In genomic region chr4:974668-975067, GRCh38 we compare ENCODE assay signal across 30 cellular contexts. TPM values are rescaled to one million over a fixed set of nuclear protein-coding genes. Genes with fewer than 3 reads are reported as not detected.
"Had no signal": no experiment of that assay in that cellular context is flagged by ENCODE, and none has a peak within 500 bp of the region (broad histone marks: within the 10 kb centered on the region; RNA-seq: fewer than 3 reads in every experiment).

No MANE protein-coding gene starts in this region.

- DNase-seq: cortex of kidney; dorsolateral prefrontal cortex; effector CD4-positive, alpha-beta T cell; endodermal cell; foreskin keratinocyte; hippocampal formation; mesenchymal stem cell; naive B cell; occipital lobe; posterior cingulate gyrus; psoas muscle; stimulated activated CD4-positive, alpha-beta T cell treated with anti-CD3 and anti-CD28 coated beads, Interleukin-12 subunit alpha, Interleukin-12 subunit beta, amount 100 ng/mL, for 4 hours; stimulated activated CD4-positive, alpha-beta T cell treated with anti-CD3 and anti-CD28 coated beads, Interleukin-1b, Interleukin-23, amount 100 ng/mL, for 48 hours; stimulated activated CD4-positive, alpha-beta T cell treated with anti-CD3 and anti-CD28 coated beads, Interleukin-4, amount 100 ng/mL, for 1 hour; stimulated activated CD8-positive, alpha-beta memory T cell treated with anti-CD3 and anti-CD28 coated beads, Interleukin-4, amount 100 ng/mL, for 48 hours; stimulated activated naive CD8-positive, alpha-beta T cell treated with anti-CD3 and anti-CD28 coated beads, Interleukin-15, amount 100 ng/mL, for 72 hours; transverse colon; upper lobe of right lung had no signal

- H3K27me3 ChIP-seq: dorsolateral prefrontal cortex, esophagus muscularis mucosa, gastroesophageal sphincter, heart left ventricle, left lung, ovary, suprapubic skin, transverse colon, upper lobe of right lung, uterus had no signal

- H3K27ac Mint-ChIP-seq: endodermal cell; mesothelial cell of epicardium; natural killer cell treated with Interleukin-12 subunit alpha and Interleukin-12 subunit beta and Interleukin-15 and Interleukin-18, amount 100 ng/mL, for 72 hours had no signal

- H3K36me3 Mint-ChIP-seq: mesothelial cell of epicardium; naive B cell; natural killer cell treated with Interleukin-12 subunit alpha and Interleukin-12 subunit beta and Interleukin-15 and Interleukin-18, amount 100 ng/mL, for 72 hours had no signal

- H3K4me3 ChIP-seq: mucosa of descending colon, ovary, upper lobe of right lung, uterus had no signal

- H3K4me1 ChIP-seq: foreskin keratinocyte had no signal

- H3K9me3 Mint-ChIP-seq: mesothelial cell of epicardium; naive B cell; natural killer cell treated with Interleukin-12 subunit alpha and Interleukin-12 subunit beta and Interleukin-15 and Interleukin-18, amount 100 ng/mL, for 72 hours; stimulated activated naive CD8-positive, alpha-beta T cell treated with anti-CD3 and anti-CD28 coated beads, Interleukin-15, amount 100 ng/mL, for 72 hours had no signal

- H3K4me2 ChIP-seq: smooth muscle cell had no signal

- H3K4me3 Mint-ChIP-seq: endodermal cell; natural killer cell treated with Interleukin-12 subunit alpha and Interleukin-12 subunit beta and Interleukin-15 and Interleukin-18, amount 100 ng/mL, for 72 hours had no signal

- ATAC-seq: foreskin keratinocyte; gastroesophageal sphincter; left lung; mucosa of descending colon; natural killer cell treated with Interleukin-12 subunit alpha and Interleukin-12 subunit beta and Interleukin-15 and Interleukin-18, amount 100 ng/mL, for 72 hours; sciatic nerve; upper lobe of right lung had no signal

- H3K27me3 Mint-ChIP-seq: naive B cell; natural killer cell treated with Interleukin-12 subunit alpha and Interleukin-12 subunit beta and Interleukin-15 and Interleukin-18, amount 100 ng/mL, for 72 hours; stimulated activated naive CD8-positive, alpha-beta T cell treated with anti-CD3 and anti-CD28 coated beads, Interleukin-15, amount 100 ng/mL, for 72 hours had no signal

- H3K27ac ChIP-seq: esophagus muscularis mucosa, foreskin keratinocyte, heart left ventricle, left lung, ovary, psoas muscle, suprapubic skin, transverse colon, upper lobe of right lung, uterus had no signal

- H3K9me3 ChIP-seq: esophagus muscularis mucosa, gastroesophageal sphincter, heart left ventricle, left lung, mucosa of descending colon, ovary, psoas muscle, suprapubic skin, transverse colon, upper lobe of right lung, uterus had no signal

RNA-seq across cellular contexts. Expression of gene SLC26A1, which starts 18.5 kb away (rescaled TPM):
- total RNA-seq: foreskin keratinocyte, gastroesophageal sphincter had no signal
- polyA plus RNA-seq: foreskin keratinocyte had no signal
